1 cellular context compared by ENCODE assay signal in genomic region chr19:45424191-45425058, GRCh38.
TF ChIP-seq lines count a peak whose summit lies in the region.

No MANE protein-coding gene starts in this region.

TF ChIP-seq in K562, 482 proteins besides CTCF, POLR2A, EP300 and RAD21 (continued from another document and continues in another):
- peak; percentile 45; the same call in 1 of the 2 replicates for TF ChIP-seq ZNF512 (tag; IDR thresholded peaks at IDR 0.05)
- TF ChIP-seq CREM (IDR thresholded peaks at IDR 0.05; ENCODE audit: low read depth) = peak; percentile 64
- no peak for TF ChIP-seq KDM4B (IDR thresholded peaks at IDR 0.05; ENCODE audit: borderline replicate concordance in 2 of 2, low read depth in 1 of 2)
- TF ChIP-seq ARID2 (IDR thresholded peaks at IDR 0.05) = no peak
- TF ChIP-seq RBM15 (IDR thresholded peaks at IDR 0.05; ENCODE audit: insufficient read depth, low read length) = no peak
- TF ChIP-seq ESRRB (CRISPR knock-in tag; IDR thresholded peaks at IDR 0.05; ENCODE audit: borderline replicate concordance) = 0 out of 2 replicates have a peak, but pooled peaks have one; percentile 7
- peak; percentile 77 for TF ChIP-seq MTA1 (IDR thresholded peaks at IDR 0.05; ENCODE audit: borderline replicate concordance)
- no peak for TF ChIP-seq HSF4 (CRISPR knock-in tag; IDR thresholded peaks at IDR 0.05; ENCODE audit: borderline replicate concordance)
- TF ChIP-seq, protein P1, sequence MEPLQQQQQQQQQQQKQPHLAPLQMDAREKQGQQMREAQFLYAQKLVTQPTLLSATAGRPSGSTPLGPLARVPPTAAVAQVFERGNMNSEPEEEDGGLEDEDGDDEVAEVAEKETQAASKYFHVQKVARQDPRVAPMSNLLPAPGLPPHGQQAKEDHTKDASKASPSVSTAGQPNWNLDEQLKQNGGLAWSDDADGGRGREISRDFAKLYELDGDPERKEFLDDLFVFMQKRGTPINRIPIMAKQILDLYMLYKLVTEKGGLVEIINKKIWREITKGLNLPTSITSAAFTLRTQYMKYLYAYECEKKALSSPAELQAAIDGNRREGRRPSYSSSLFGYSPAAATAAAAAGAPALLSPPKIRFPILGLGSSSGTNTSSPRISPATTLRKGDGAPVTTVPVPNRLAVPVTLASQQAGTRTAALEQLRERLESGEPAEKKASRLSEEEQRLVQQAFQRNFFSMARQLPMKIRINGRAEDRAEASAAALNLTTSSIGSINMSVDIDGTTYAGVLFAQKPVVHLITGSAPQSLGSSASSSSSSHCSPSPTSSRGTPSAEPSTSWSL (CRISPR knock-in tag; IDR thresholded peaks at IDR 0.05; ENCODE audit: borderline replicate concordance) = no peak
- TF ChIP-seq ZNF212 (CRISPR knock-in tag; IDR thresholded peaks at IDR 0.05) = no peak
- no peak for TF ChIP-seq MYC (IDR thresholded peaks at IDR 0.05; ENCODE audit: low read depth, low read length)
- TF ChIP-seq MYC (CRISPR knock-in tag; IDR thresholded peaks at IDR 0.05; ENCODE audit: borderline replicate concordance, low read depth) = no peak
- TF ChIP-seq, protein P2, sequence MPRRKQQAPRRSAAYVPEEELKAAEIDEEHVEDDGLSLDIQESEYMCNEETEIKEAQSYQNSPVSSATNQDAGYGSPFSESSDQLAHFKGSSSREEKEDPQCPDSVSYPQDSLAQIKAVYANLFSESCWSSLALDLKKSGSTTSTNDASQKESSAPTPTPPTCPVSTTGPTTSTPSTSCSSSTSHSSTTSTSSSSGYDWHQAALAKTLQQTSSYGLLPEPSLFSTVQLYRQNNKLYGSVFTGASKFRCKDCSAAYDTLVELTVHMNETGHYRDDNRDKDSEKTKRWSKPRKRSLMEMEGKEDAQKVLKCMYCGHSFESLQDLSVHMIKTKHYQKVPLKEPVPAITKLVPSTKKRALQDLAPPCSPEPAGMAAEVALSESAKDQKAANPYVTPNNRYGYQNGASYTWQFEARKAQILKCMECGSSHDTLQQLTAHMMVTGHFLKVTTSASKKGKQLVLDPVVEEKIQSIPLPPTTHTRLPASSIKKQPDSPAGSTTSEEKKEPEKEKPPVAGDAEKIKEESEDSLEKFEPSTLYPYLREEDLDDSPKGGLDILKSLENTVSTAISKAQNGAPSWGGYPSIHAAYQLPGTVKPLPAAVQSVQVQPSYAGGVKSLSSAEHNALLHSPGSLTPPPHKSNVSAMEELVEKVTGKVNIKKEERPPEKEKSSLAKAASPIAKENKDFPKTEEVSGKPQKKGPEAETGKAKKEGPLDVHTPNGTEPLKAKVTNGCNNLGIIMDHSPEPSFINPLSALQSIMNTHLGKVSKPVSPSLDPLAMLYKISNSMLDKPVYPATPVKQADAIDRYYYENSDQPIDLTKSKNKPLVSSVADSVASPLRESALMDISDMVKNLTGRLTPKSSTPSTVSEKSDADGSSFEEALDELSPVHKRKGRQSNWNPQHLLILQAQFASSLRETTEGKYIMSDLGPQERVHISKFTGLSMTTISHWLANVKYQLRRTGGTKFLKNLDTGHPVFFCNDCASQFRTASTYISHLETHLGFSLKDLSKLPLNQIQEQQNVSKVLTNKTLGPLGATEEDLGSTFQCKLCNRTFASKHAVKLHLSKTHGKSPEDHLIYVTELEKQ (CRISPR knock-in tag; IDR thresholded peaks at IDR 0.05) = no peak
- no peak for TF ChIP-seq ZNF174 (CRISPR knock-in tag; IDR thresholded peaks at IDR 0.05)
- TF ChIP-seq SMARCE1 (IDR thresholded peaks at IDR 0.05) = peak; percentile 94
- TF ChIP-seq ZNF696 (CRISPR knock-in tag; conservative IDR thresholded peaks at IDR 0.05) = no peak
- TF ChIP-seq MTA2 (IDR thresholded peaks at IDR 0.05; ENCODE audit: low read depth) = 0 out of 2 replicates have a peak, but pooled peaks have one; percentile 26
- TF ChIP-seq TFAM (CRISPR knock-in tag; conservative IDR thresholded peaks at IDR 0.05) = no peak
- TF ChIP-seq WHSC1 (IDR thresholded peaks at IDR 0.05; ENCODE audit: low read length) = no peak
- TF ChIP-seq TSC22D4 (tag; IDR thresholded peaks at IDR 0.05) = no peak
- TF ChIP-seq ZFX (CRISPR knock-in tag; IDR thresholded peaks at IDR 0.05) = peak; percentile 50; the same call in 1 of the 2 replicates
- TF ChIP-seq DPF2 (IDR thresholded peaks at IDR 0.05) = peak; percentile 95
- TF ChIP-seq CHCHD3 (CRISPR knock-in tag; IDR thresholded peaks at IDR 0.05) = no peak
- TF ChIP-seq MITF (IDR thresholded peaks at IDR 0.05) = peak; percentile 71
- TF ChIP-seq SNIP1 (IDR thresholded peaks at IDR 0.05; ENCODE audit: low read depth) = peak; percentile 35; the same call in 1 of the 2 replicates
- TF ChIP-seq, protein P3, sequence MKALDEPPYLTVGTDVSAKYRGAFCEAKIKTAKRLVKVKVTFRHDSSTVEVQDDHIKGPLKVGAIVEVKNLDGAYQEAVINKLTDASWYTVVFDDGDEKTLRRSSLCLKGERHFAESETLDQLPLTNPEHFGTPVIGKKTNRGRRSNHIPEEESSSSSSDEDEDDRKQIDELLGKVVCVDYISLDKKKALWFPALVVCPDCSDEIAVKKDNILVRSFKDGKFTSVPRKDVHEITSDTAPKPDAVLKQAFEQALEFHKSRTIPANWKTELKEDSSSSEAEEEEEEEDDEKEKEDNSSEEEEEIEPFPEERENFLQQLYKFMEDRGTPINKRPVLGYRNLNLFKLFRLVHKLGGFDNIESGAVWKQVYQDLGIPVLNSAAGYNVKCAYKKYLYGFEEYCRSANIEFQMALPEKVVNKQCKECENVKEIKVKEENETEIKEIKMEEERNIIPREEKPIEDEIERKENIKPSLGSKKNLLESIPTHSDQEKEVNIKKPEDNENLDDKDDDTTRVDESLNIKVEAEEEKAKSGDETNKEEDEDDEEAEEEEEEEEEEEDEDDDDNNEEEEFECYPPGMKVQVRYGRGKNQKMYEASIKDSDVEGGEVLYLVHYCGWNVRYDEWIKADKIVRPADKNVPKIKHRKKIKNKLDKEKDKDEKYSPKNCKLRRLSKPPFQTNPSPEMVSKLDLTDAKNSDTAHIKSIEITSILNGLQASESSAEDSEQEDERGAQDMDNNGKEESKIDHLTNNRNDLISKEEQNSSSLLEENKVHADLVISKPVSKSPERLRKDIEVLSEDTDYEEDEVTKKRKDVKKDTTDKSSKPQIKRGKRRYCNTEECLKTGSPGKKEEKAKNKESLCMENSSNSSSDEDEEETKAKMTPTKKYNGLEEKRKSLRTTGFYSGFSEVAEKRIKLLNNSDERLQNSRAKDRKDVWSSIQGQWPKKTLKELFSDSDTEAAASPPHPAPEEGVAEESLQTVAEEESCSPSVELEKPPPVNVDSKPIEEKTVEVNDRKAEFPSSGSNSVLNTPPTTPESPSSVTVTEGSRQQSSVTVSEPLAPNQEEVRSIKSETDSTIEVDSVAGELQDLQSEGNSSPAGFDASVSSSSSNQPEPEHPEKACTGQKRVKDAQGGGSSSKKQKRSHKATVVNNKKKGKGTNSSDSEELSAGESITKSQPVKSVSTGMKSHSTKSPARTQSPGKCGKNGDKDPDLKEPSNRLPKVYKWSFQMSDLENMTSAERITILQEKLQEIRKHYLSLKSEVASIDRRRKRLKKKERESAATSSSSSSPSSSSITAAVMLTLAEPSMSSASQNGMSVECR (CRISPR knock-in tag; IDR thresholded peaks at IDR 0.05) = no peak
- no peak; the same call in 1 of the 2 replicates for TF ChIP-seq NCOA1 (IDR thresholded peaks at IDR 0.05; ENCODE audit: low read depth)
- TF ChIP-seq RBM39 (optimal IDR thresholded peaks at IDR 0.05; ENCODE audit: low read depth, low read length) = no peak
- no peak for TF ChIP-seq MBD1 (CRISPR knock-in tag; IDR thresholded peaks at IDR 0.05)
- no peak for TF ChIP-seq ZNF282 (CRISPR knock-in tag; IDR thresholded peaks at IDR 0.05)
- TF ChIP-seq IRF2 (CRISPR knock-in tag; IDR thresholded peaks at IDR 0.05) = no peak
- no peak for TF ChIP-seq PURB (CRISPR knock-in tag; IDR thresholded peaks at IDR 0.05; ENCODE audit: low read depth)
- no peak for TF ChIP-seq BRF2 (IDR thresholded peaks at IDR 0.05; ENCODE audit: borderline replicate concordance, insufficient read depth, insufficient read length)
- TF ChIP-seq CUX1 (CRISPR knock-in tag; IDR thresholded peaks at IDR 0.05) = no peak
- TF ChIP-seq CBX2 (IDR thresholded peaks at IDR 0.05; ENCODE audit: insufficient read depth, low read length, poor library complexity, severe bottlenecking) = no peak
